1 cellular context compared by ENCODE assay signal in genomic region chr16:67841816-67842508, GRCh38.
TF ChIP-seq lines count a peak whose summit lies in the region.

Gene THAP11, plus strand, starts transcription at chr16:67842320. Its CDS starts 235 bp downstream, at chr16:67842555.

TF ChIP-seq in HepG2, 621 proteins besides CTCF, POLR2A, EP300 and RAD21 (continued from another document and continues in another):
- peak; percentile 51 to 94 for TF ChIP-seq HMGXB4 (CRISPR knock-in tag; IDR thresholded peaks at IDR 0.05; ENCODE audit: borderline replicate concordance in 1 of 2, low read depth in 1 of 2)
- no peak for TF ChIP-seq ATAD3A (CRISPR knock-in tag; IDR thresholded peaks at IDR 0.05)
- no peak for TF ChIP-seq IRF9 (CRISPR knock-in tag; IDR thresholded peaks at IDR 0.05; ENCODE audit: borderline replicate concordance)
- TF ChIP-seq REPIN1 (CRISPR knock-in tag; IDR thresholded peaks at IDR 0.05; ENCODE audit: borderline replicate concordance, low read depth) = peak; percentile 83; the same call in 1 of the 2 replicates
- peak; percentile 84 for TF ChIP-seq HMGXB3 (CRISPR knock-in tag; IDR thresholded peaks at IDR 0.05; ENCODE audit: borderline replicate concordance)
- TF ChIP-seq ZNF547 (CRISPR knock-in tag; IDR thresholded peaks at IDR 0.05) = peak; percentile 88; the same call in 1 of the 2 replicates
- peak; percentile 88 for TF ChIP-seq TARDBP (CRISPR knock-in tag; IDR thresholded peaks at IDR 0.05)
- 0 out of 2 replicates have a peak, but pooled peaks have one; percentile 13 for TF ChIP-seq SPEN (CRISPR knock-in tag; IDR thresholded peaks at IDR 0.05; ENCODE audit: low read depth)
- peak; percentile 70; the same call in 1 of the 2 replicates for TF ChIP-seq ZNF225 (CRISPR knock-in tag; IDR thresholded peaks at IDR 0.05)
- TF ChIP-seq BRF2 (CRISPR knock-in tag; IDR thresholded peaks at IDR 0.05) = peak; percentile 76; the same call in 1 of the 2 replicates
- peak; percentile 15 for TF ChIP-seq MXD1 (CRISPR knock-in tag; IDR thresholded peaks at IDR 0.05)
- peak; percentile 61; the same call in 1 of the 2 replicates for TF ChIP-seq CCDC6 (CRISPR knock-in tag; IDR thresholded peaks at IDR 0.05)
- TF ChIP-seq GATAD2A (CRISPR knock-in tag; IDR thresholded peaks at IDR 0.05) = peak; percentile 75
- TF ChIP-seq ZNF580 (CRISPR knock-in tag; IDR thresholded peaks at IDR 0.05; ENCODE audit: borderline replicate concordance, low read depth) = peak; percentile 85; the same call in 1 of the 2 replicates
- peak; percentile 47; the same call in 1 of the 2 replicates for TF ChIP-seq MXD4 (CRISPR knock-in tag; IDR thresholded peaks at IDR 0.05)
- TF ChIP-seq ZNF614 (CRISPR knock-in tag; IDR thresholded peaks at IDR 0.05; ENCODE audit: borderline replicate concordance) = peak; percentile 88; the same call in 1 of the 2 replicates
- TF ChIP-seq ZNF18 (CRISPR knock-in tag; IDR thresholded peaks at IDR 0.05; ENCODE audit: insufficient replicate concordance) = no peak
- TF ChIP-seq MBD4 (IDR thresholded peaks at IDR 0.05; ENCODE audit: borderline replicate concordance, low read length) = no peak
- TF ChIP-seq ZNF891 (CRISPR knock-in tag; IDR thresholded peaks at IDR 0.05) = peak; percentile 81; the same call in 1 of the 2 replicates
- no peak for TF ChIP-seq SNRNP70 (IDR thresholded peaks at IDR 0.05; ENCODE audit: low read depth, low read length)
- no peak for TF ChIP-seq JUNB (CRISPR knock-in tag; IDR thresholded peaks at IDR 0.05; ENCODE audit: borderline replicate concordance)
- TF ChIP-seq KLF12 (CRISPR knock-in tag; IDR thresholded peaks at IDR 0.05; ENCODE audit: borderline replicate concordance) = peak; percentile 87
- TF ChIP-seq ARID3A (IDR thresholded peaks at IDR 0.05; ENCODE audit: low read depth, low read length) = 0 out of 2 replicates have a peak, but pooled peaks have one; percentile 35
- TF ChIP-seq SNAPC5 (CRISPR knock-in tag; IDR thresholded peaks at IDR 0.05; ENCODE audit: borderline replicate concordance) = peak; percentile 45; the same call in 1 of the 2 replicates
- peak; percentile 83 for TF ChIP-seq POLR2G (IDR thresholded peaks at IDR 0.05; ENCODE audit: low read depth, low read length)
- TF ChIP-seq ETV5 (CRISPR knock-in tag; IDR thresholded peaks at IDR 0.05; ENCODE audit: borderline replicate concordance) = peak; percentile 73
- TF ChIP-seq SKIL (CRISPR knock-in tag; IDR thresholded peaks at IDR 0.05; ENCODE audit: borderline replicate concordance) = no peak
- TF ChIP-seq ARNT2 (CRISPR knock-in tag; IDR thresholded peaks at IDR 0.05; ENCODE audit: low read depth) = peak; percentile 12
- TF ChIP-seq ZFP41 (CRISPR knock-in tag; IDR thresholded peaks at IDR 0.05; ENCODE audit: borderline replicate concordance) = no peak; the same call in 1 of the 2 replicates
- TF ChIP-seq ZBTB44 (CRISPR knock-in tag; IDR thresholded peaks at IDR 0.05) = 0 out of 2 replicates have a peak, but pooled peaks have one; percentile 69
- peak; percentile 84 for TF ChIP-seq MIER3 (CRISPR knock-in tag; IDR thresholded peaks at IDR 0.05; ENCODE audit: borderline replicate concordance)
- peak; percentile 56; the same call in 1 of the 2 replicates for TF ChIP-seq BCL3 (CRISPR knock-in tag; IDR thresholded peaks at IDR 0.05)
